Comparison of ENCODE assay signal across 8 cellular contexts in genomic region chr1:21869620-21870121, GRCh38. TPM values are rescaled to one million over a fixed set of nuclear protein-coding genes. Genes with fewer than 3 reads are reported as not detected.
DNase-seq lines count a peak whose midpoint lies in the region; ATAC-seq and TF ChIP-seq lines count a peak whose summit lies in the region.

No MANE protein-coding gene starts in this region.

- H3K27ac ChIP-seq in caudate nucleus (ENCODE audit: low read depth, low read length) (no peak overlapping the region), lower lobe of right lung (peak overlapping the region; percentile 18)

- H3K9me3 ChIP-seq in lower lobe of right lung, result no peaks in the 10 kb centered on the region

- intact Hi-C loops in lower lobe of right lung (cut with DNase I), result no loop called here

- no peaks in the 10 kb centered on the region for H3K4me1 ChIP-seq in lower lobe of right lung

- ATAC-seq in lower lobe of right lung, result peak; percentile 45 to 72
- no peak for ATAC-seq in HG03139 (IDR thresholded peaks at IDR 0.05; ENCODE audit: unreplicated experiment)
- ATAC-seq in HG03469 (IDR thresholded peaks at IDR 0.05; ENCODE audit: unreplicated experiment), result no peak

- TF ChIP-seq CTCF in AG09309 (IDR thresholded peaks at IDR 0.05; ENCODE audit: control insufficient read depth, insufficient read depth, low read depth, low read length, missing control alignments), result no peak
- TF ChIP-seq CTCF in lower lobe of right lung (IDR thresholded peaks at IDR 0.05), result no peak

- H3K4me3 ChIP-seq in AG09309 (ENCODE audit: control insufficient read depth, low read depth, low read length) (no peak overlapping the region), lower lobe of right lung (no peak overlapping the region)

- H3K27me3 ChIP-seq in lower lobe of right lung (ENCODE audit: low read depth), result no peaks in the 10 kb centered on the region

- peaks cover 79% of the 10 kb centered on the region for H3K36me3 ChIP-seq in lower lobe of right lung

- DNase-seq in AG09309 (ENCODE audit: low read depth) (peak; percentile 57), NCI-H128 (lab: John Stamatoyannopoulos, UW; ENCODE audit: unreplicated experiment) (peak; percentile 31), caudate nucleus (lab: John Stamatoyannopoulos, UW) (peak in 48 of 61 donors; percentile 3 to 71 (median 31)), lower lobe of right lung (no peak), NCI-H524 (lab: John Stamatoyannopoulos, UW) (no peak)
- DNase-seq in activated CD4-positive, alpha-beta T cell treated with anti-CD3 and anti-CD28 coated beads for 1 hour, result no peak

RNA-seq across cellular contexts. Expression of gene LDLRAD2, which starts 57.6 kb away (rescaled TPM):
- total RNA-seq in lower lobe of right lung, result 0.32 TPM

Comparison
In these comparisons a context has a peak if more than half of its experiments do, and no peak if none do; other contexts are left out.
1. DNase-seq: peak in AG09309 (single experiment), NCI-H128 (single experiment) and caudate nucleus (48 of 61); none in lower lobe of right lung (single experiment), activated CD4-positive, alpha-beta T cell treated with anti-CD3 and anti-CD28 coated beads for 1 hour (single experiment) and NCI-H524 (0 of 2).
2. ATAC-seq: peak in lower lobe of right lung (2 of 2); none in HG03139 (single experiment) and HG03469 (single experiment).